Comparison of ENCODE assay signal across 7 cellular contexts in the genomic region with DNA sequence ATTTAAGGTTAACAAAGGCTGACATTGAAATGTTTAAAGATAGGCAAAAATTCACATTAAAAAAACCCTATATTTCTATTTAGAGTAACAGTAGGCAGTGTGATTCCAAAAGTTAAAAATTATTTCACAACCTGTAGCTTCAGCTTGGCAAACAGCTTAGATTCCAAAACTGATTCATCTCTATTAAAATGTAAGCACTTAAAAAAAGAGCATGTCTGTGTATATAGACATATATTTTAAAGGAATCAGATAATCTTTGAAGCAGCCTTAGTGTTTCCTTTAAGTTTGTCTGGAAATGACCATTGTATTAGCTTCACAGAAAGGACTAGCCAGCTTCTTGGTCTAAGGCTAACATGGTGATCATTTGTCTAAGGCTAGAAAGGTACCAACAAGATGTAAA.
DNase-seq lines count a peak whose midpoint lies in the region; ATAC-seq, FAIRE-seq and TF ChIP-seq lines count a peak whose summit lies in the region.
"Not testable (repeated sequence)": the region's sequence is repeated elsewhere in the genome, so short reads cannot be mapped to it uniquely, and the experiment has no call there.

No MANE protein-coding gene starts in this region.

- SMC1A ChIA-PET in GM12878 (lab: Charles Lee; ENCODE audit: uncharacterized antibody, unreplicated experiment) = interaction anchor here (1.0 kb wide), 1 partner anchor 22 kb away, joined by 3 read pairs; no protein-coding TSS in a partner anchor

- H2BK15ac ChIP-seq in H1 (ENCODE audit: low read length) = not testable (repeated sequence)

- H3K4me1 ChIP-seq in GM23248 (ENCODE audit: insufficient read depth) = peaks cover 15% of the 10 kb centered on the region
- H3K4me1 ChIP-seq in PC-3 (ENCODE audit: insufficient read depth, low read length); GM12878 (ENCODE audit: control insufficient read depth, insufficient read depth, low read length); H1 (replicated peaks in 1 of 4; ENCODE audit: control insufficient read depth in 3 of 4, insufficient read depth in 4 of 4, low read length in 3 of 4): not testable (repeated sequence)

- not testable (repeated sequence) for H3K23me2 ChIP-seq in H1 (ENCODE audit: low read depth, low read length)

- not testable (repeated sequence) for TF ChIP-seq CTCF in AG04450 (IDR thresholded peaks at IDR 0.05; ENCODE audit: low read depth, low read length); PC-3 (conservative IDR thresholded peaks at IDR 0.05; ENCODE audit: low read depth, low read length); GM12878 (IDR thresholded peaks at IDR 0.05 in 2 of 3, conservative IDR thresholded peaks at IDR 0.05 in 1 of 3; ENCODE audit: control insufficient read depth in 2 of 3, extremely low read depth in 1 of 3, insufficient read depth in 1 of 3, low read depth in 3 of 3, low read length in 3 of 3); H1 (IDR thresholded peaks at IDR 0.05; ENCODE audit: control extremely low read depth in 1 of 3, insufficient read depth in 1 of 3, low read depth in 1 of 3, low read length in 3 of 3)

- not testable (repeated sequence) for H3K79me2 ChIP-seq in GM23248 (ENCODE audit: insufficient read depth); PC-3 (ENCODE audit: low read length); GM12878 (ENCODE audit: control insufficient read depth, insufficient read depth, low read length); H1 (ENCODE audit: control insufficient read depth in 1 of 2, insufficient read depth in 2 of 2, low read length in 2 of 2)

- H3K79me1 ChIP-seq in H1 (ENCODE audit: low read depth, low read length) = not testable (repeated sequence)

- H4K91ac ChIP-seq in H1 (replicated peaks; ENCODE audit: insufficient read length, low read length) = not testable (repeated sequence)

- H4K5ac ChIP-seq in H1 (ENCODE audit: insufficient read length, low read depth, low read length) = not testable (repeated sequence)

- intact Hi-C loops in PC-3 (cut with micrococcal nuclease) = loop anchor here (10.0 kb wide), 1 partner anchor 58 kb away; no protein-coding TSS in a partner anchor
- intact Hi-C loops in GM12878 (cut with micrococcal nuclease; ENCODE audit: unreplicated experiment) = not testable (repeated sequence)

- peaks cover 10% of the 10 kb centered on the region; the same call in 1 of the 2 replicates for H3K36me3 ChIP-seq in GM23248 (ENCODE audit: low read depth)
- H3K36me3 ChIP-seq in PC-3 (ENCODE audit: low read depth, low read length); GM12878 (ENCODE audit: control insufficient read depth in 2 of 2, insufficient read depth in 2 of 2, low read length in 1 of 2); H1 (ENCODE audit: control insufficient read depth in 2 of 4, insufficient read depth in 4 of 4, low read length in 3 of 4): not testable (repeated sequence)

- H2BK12ac ChIP-seq in H1 (ENCODE audit: low read depth, low read length) = not testable (repeated sequence)

- POLR2A ChIA-PET in AG04450 (lab: Yijun Ruan, JAX); PC-3 (lab: Charles Lee; ENCODE audit: unreplicated experiment); GM12878 (lab: Charles Lee); H1 (lab: Charles Lee; ENCODE audit: partially characterized antibody): not testable (repeated sequence)

- CTCF ChIA-PET in AG04450 (lab: Charles Lee); PC-3 (lab: Charles Lee); H1 (lab: Charles Lee; ENCODE audit: partially characterized antibody): not testable (repeated sequence)
- CTCF ChIA-PET in GM12878 (lab: Yijun Ruan, JAX) = interaction anchor here (0.6 to 0.8 kb wide), 2 partner anchors 9 to 194 kb away, joined by 3 read pairs; no protein-coding TSS in a partner anchor

- not testable (repeated sequence) for H3K9me3 ChIP-seq in AG04450 (ENCODE audit: control insufficient read depth, insufficient read depth, low read length); GM23248 (ENCODE audit: low read depth); PC-3 (ENCODE audit: low read length); GM12878 (replicated peaks; ENCODE audit: control insufficient read depth, insufficient read depth, low read length); H1 (ENCODE audit: insufficient read depth in 2 of 2, low read depth in 1 of 2, low read length in 1 of 2)

- peak overlapping the region; percentile 35 for H3K4me2 ChIP-seq in GM23248 (ENCODE audit: unreplicated experiment)
- not testable (repeated sequence) for H3K4me2 ChIP-seq in PC-3 (ENCODE audit: low read length); GM12878 (ENCODE audit: control insufficient read depth, insufficient read depth); H1 (ENCODE audit: insufficient read depth in 1 of 2, low read depth in 2 of 2, low read length in 2 of 2)

- H4K20me1 ChIP-seq in GM23248 (ENCODE audit: insufficient read depth); PC-3 (ENCODE audit: low read length); GM12878 (ENCODE audit: control insufficient read depth, insufficient read depth); H1 (replicated peaks in 1 of 2; ENCODE audit: control insufficient read depth in 1 of 2, insufficient read depth in 2 of 2, low read length in 2 of 2): not testable (repeated sequence)

- not testable (repeated sequence) for H3K4ac ChIP-seq in H1 (replicated peaks; ENCODE audit: insufficient read length, low read depth, low read length)

- RAD21 ChIA-PET in GM12878 (lab: Charles Lee; ENCODE audit: unreplicated experiment) = not testable (repeated sequence)

- TF ChIP-seq POLR2A in GM12878 (IDR thresholded peaks at IDR 0.05; ENCODE audit: low read depth, low read length); H1 (IDR thresholded peaks at IDR 0.05; ENCODE audit: control extremely low read depth in 1 of 2, low read depth in 2 of 2, low read length in 2 of 2): not testable (repeated sequence)

- in situ Hi-C loops in GM23248 (cut with MboI); GM12878 (cut with MboI): not testable (repeated sequence)

- peak; percentile 64 for ATAC-seq in PC-3
- ATAC-seq in GM12878 = not testable (repeated sequence)

- H3K9me2 ChIP-seq in GM23248 (ENCODE audit: insufficient read depth); PC-3 (replicated peaks; ENCODE audit: low read length): not testable (repeated sequence)

- H3K56ac ChIP-seq in H1 (replicated peaks; ENCODE audit: insufficient read length, low read depth, low read length) = not testable (repeated sequence)

- not testable (repeated sequence) for H3K4me3 ChIP-seq in AG04450 (ENCODE audit: low read depth, low read length); GM23248; PC-3 (ENCODE audit: low read length); GM12878; H1 (ENCODE audit: extremely low read depth in 1 of 4, insufficient read depth in 2 of 4, low read depth in 3 of 4, low read length in 4 of 4)

- not testable (repeated sequence) for H3K18ac ChIP-seq in H1 (ENCODE audit: extremely low read depth, low read length)

- DNase-seq in AG04450 (ENCODE audit: low read depth, low spot score); GM23248; PC-3; GM12878 (ENCODE audit: low read depth, low spot score); H1 (ENCODE audit: low read depth in 1 of 2, low spot score in 2 of 2): not testable (repeated sequence)

- peaks cover 10% of the 10 kb centered on the region; the same call in 1 of the 2 replicates for H3F3A ChIP-seq in GM23248 (ENCODE audit: insufficient read depth)
- not testable (repeated sequence) for H3F3A ChIP-seq in PC-3 (ENCODE audit: low read length, unreplicated experiment)

- H2BK5ac ChIP-seq in H1 (ENCODE audit: low read depth, low read length) = not testable (repeated sequence)

- H2AFZ ChIP-seq in GM23248; PC-3 (ENCODE audit: low read length); GM12878 (ENCODE audit: control insufficient read depth, low read depth, low read length); H1 (ENCODE audit: low read length): not testable (repeated sequence)

- FAIRE-seq in G401.6 (lab: Jason Lieb, UNC) (peak; percentile 71), GM12878 (lab: Jason Lieb, UNC) (peak; percentile 57), H1 (lab: Jason Lieb, UNC) (peak; percentile 62), islet of Langerhans (lab: Jason Lieb, UNC) (peak; percentile 85)

- H3K27ac ChIP-seq in AG04450 (ENCODE audit: low read depth, low read length) (peak overlapping the region; percentile 11), GM23248 (peak overlapping the region; percentile 16; the same call in 1 of the 2 replicates)
- not testable (repeated sequence) for H3K27ac ChIP-seq in PC-3 (ENCODE audit: low read length); GM12878 (ENCODE audit: control insufficient read depth, insufficient read depth); H1 (ENCODE audit: low read depth, low read length)

- H3K14ac ChIP-seq in H1 (ENCODE audit: insufficient read length) = not testable (repeated sequence)

- H3K23ac ChIP-seq in H1 (ENCODE audit: insufficient read length) = not testable (repeated sequence)

- TF ChIP-seq EP300 in GM12878 (IDR thresholded peaks at IDR 0.05; ENCODE audit: borderline replicate concordance in 1 of 2, control insufficient read depth in 1 of 2, low read depth in 2 of 2, low read length in 2 of 2); H1 (IDR thresholded peaks at IDR 0.05; ENCODE audit: borderline replicate concordance in 1 of 2, low read depth in 2 of 2, low read length in 2 of 2): not testable (repeated sequence)

- not testable (repeated sequence) for H2BK20ac ChIP-seq in H1 (ENCODE audit: low read length)

- H2BK120ac ChIP-seq in H1 (replicated peaks; ENCODE audit: low read depth, low read length) = not testable (repeated sequence)

- not testable (repeated sequence) for H4K8ac ChIP-seq in H1 (ENCODE audit: extremely low read depth, insufficient read depth, low read length)

- H3K9ac ChIP-seq in GM23248 = peak overlapping the region; percentile 26; the same call in 1 of the 2 replicates
- not testable (repeated sequence) for H3K9ac ChIP-seq in PC-3 (ENCODE audit: low read length); GM12878 (ENCODE audit: control insufficient read depth, insufficient read depth, low read length); H1 (replicated peaks in 1 of 4; ENCODE audit: extremely low read depth in 1 of 4, low read depth in 3 of 4, low read length in 3 of 4)

- H3K27me3 ChIP-seq in AG04450 (ENCODE audit: control insufficient read depth, insufficient read depth, low read length); GM23248 (replicated peaks; ENCODE audit: insufficient read depth); PC-3 (ENCODE audit: low read length); GM12878 (replicated peaks in 1 of 2; ENCODE audit: control insufficient read depth in 2 of 2, insufficient read depth in 2 of 2, low read length in 1 of 2); H1 (replicated peaks in 1 of 4; ENCODE audit: control insufficient read depth in 3 of 4, extremely low read depth in 1 of 4, insufficient read depth in 3 of 4, low read length in 3 of 4): not testable (repeated sequence)

- not testable (repeated sequence) for TF ChIP-seq RAD21 in GM12878 (IDR thresholded peaks at IDR 0.05; ENCODE audit: insufficient read depth, low read depth, low read length); H1 (IDR thresholded peaks at IDR 0.05 in 1 of 2, conservative IDR thresholded peaks at IDR 0.05 in 1 of 2; ENCODE audit: low read depth in 2 of 2, low read length in 2 of 2)

- H2AK5ac ChIP-seq in H1 (ENCODE audit: low read depth, low read length) = not testable (repeated sequence)

- BruUV-seq in PC-3 (replicated peaks; lab: Mats Ljungman, UMichigan); GM12878 (replicated peaks; lab: Mats Ljungman, UMichigan): not testable (repeated sequence)
